In the genomic region with DNA sequence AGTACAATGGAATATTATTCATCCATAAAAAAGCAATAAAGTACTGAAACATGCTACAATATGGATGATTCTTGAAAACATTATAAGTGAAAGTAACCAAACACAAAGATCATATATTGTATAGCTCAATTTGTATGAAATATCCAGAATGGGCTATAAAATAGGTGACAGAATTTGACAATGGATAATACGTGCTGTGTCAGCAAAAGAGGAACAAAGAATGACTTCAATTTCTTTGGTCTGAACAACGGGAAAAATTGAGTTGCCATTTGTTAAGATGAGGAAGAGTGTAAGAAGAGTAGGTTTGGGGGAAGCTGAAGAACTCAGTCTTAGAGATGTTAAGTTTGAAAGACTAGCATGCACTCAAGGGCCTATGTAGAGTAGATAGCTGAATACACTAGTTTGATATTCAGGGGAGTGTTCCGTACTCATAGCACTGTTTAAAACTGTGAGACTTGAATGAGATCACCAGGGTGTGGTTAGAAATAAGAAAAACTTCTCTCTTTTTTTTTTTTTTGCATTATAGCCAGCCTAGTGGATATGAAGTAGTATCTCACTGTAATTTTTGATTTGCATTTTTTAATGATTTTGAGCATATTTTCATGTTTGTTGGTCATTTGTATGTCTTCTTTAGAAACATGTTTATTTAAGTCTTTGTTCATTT, we compare ENCODE assay signal across 14 cellular contexts.
DNase-seq lines count a peak whose midpoint lies in the region; ATAC-seq, FAIRE-seq and TF ChIP-seq lines count a peak whose summit lies in the region.
"Had no signal": no experiment of that assay in that cellular context is flagged by ENCODE, and none has a peak within 500 bp of the region (broad histone marks: within the 10 kb centered on the region; RNA-seq: fewer than 3 reads in every experiment).

No MANE protein-coding gene starts in this region.

- H3K27ac Mint-ChIP-seq in activated T-helper 1 cell treated with anti-CD3 and anti-CD28 coated beads, Interleukin-12 subunit alpha, Interleukin-12 subunit beta, Interleukin-2, Interleukin-4 antibody, amounts not matched to agents 30 ng/mL and 10 ng/mL and 1 ng/mL, durations not matched to agents 14 hours and 24 hours and 36 hours, result no peak overlapping the region
- no peak overlapping the region for H3K27ac Mint-ChIP-seq in activated CD4-positive, alpha-beta T cell treated with anti-CD3 and anti-CD28 coated beads, Interleukin-2, amount 10 ng/mL, durations not matched to agents 7 days and 5 days
- H3K27ac Mint-ChIP-seq: B cell; CD4-positive, alpha-beta memory T cell; HFFc6 had no signal

- no peaks in the 10 kb centered on the region for H3K4me1 ChIP-seq in A549

- TF ChIP-seq CTCF in A549 (IDR thresholded peaks at IDR 0.05) (no peak), bronchial epithelial cell (IDR thresholded peaks at IDR 0.05; ENCODE audit: insufficient read depth, low read length, severe bottlenecking) (no peak), fibroblast of the aortic adventitia (IDR thresholded peaks at IDR 0.05; ENCODE audit: insufficient read depth, low read length) (no peak)

- intact Hi-C loops in activated T-helper 1 cell treated with anti-CD3 and anti-CD28 coated beads, Interleukin-12 subunit alpha, Interleukin-12 subunit beta, Interleukin-2, Interleukin-4 antibody, amounts not matched to agents 30 ng/mL and 10 ng/mL and 1 ng/mL, durations not matched to agents 14 hours and 24 hours and 36 hours (cut with micrococcal nuclease), result no loop called here

- H3K4me1 Mint-ChIP-seq in activated T-helper 1 cell treated with anti-CD3 and anti-CD28 coated beads, Interleukin-12 subunit alpha, Interleukin-12 subunit beta, Interleukin-2, Interleukin-4 antibody, amounts not matched to agents 30 ng/mL and 10 ng/mL and 1 ng/mL, durations not matched to agents 14 hours and 24 hours and 36 hours (ENCODE audit: low read depth), result no peaks in the 10 kb centered on the region
- H3K4me1 Mint-ChIP-seq in activated CD4-positive, alpha-beta T cell treated with anti-CD3 and anti-CD28 coated beads, Interleukin-2, amount 10 ng/mL, durations not matched to agents 7 days and 5 days, result no peaks in the 10 kb centered on the region
- H3K4me1 Mint-ChIP-seq: B cell; CD4-positive, alpha-beta memory T cell had no signal

- DNase-seq in A549 (ENCODE audit: low read depth in 1 of 2, low spot score in 1 of 2) (no peak), HT1080 (ENCODE audit: low read depth) (peak; percentile 3), bronchial epithelial cell (ENCODE audit: low read depth) (peak; percentile 62), fibroblast of the aortic adventitia (ENCODE audit: low read depth) (peak; percentile 8), NCI-H774 (lab: John Stamatoyannopoulos, UW) (no peak)
- DNase-seq in activated T-helper 1 cell treated with anti-CD3 and anti-CD28 coated beads, Interleukin-12 subunit alpha, Interleukin-12 subunit beta, Interleukin-2, Interleukin-4 antibody, amounts not matched to agents 30 ng/mL and 10 ng/mL and 1 ng/mL, durations not matched to agents 14 hours and 24 hours and 36 hours (ENCODE audit: low spot score), result no peak
- no peak for DNase-seq in activated CD4-positive, alpha-beta T cell treated with anti-CD3 and anti-CD28 coated beads, Interleukin-2, amount 10 ng/mL, durations not matched to agents 7 days and 5 days
- DNase-seq: C1 segment of cervical spinal cord; CD4-positive, alpha-beta memory T cell; DMS79; HCEC 1CT; HFFc6 had no signal

- H3K36me3 ChIP-seq in bronchial epithelial cell (ENCODE audit: control insufficient read depth, insufficient read depth, low read length), result no peaks in the 10 kb centered on the region

- no peak for TF ChIP-seq RAD21 in A549 (conservative IDR thresholded peaks at IDR 0.05 in 1 of 2, IDR thresholded peaks at IDR 0.05 in 1 of 2)

- FAIRE-seq in A549 (lab: Jason Lieb, UNC), result no peak
- FAIRE-seq in bronchial epithelial cell (lab: Jason Lieb, UNC), result no peak
- FAIRE-seq: GM12878 had no signal

- no peak for TF ChIP-seq POLR2A in A549 (IDR thresholded peaks at IDR 0.05; ENCODE audit: low read length)

- H3K9me3 ChIP-seq in A549, result no peaks in the 10 kb centered on the region

- TF ChIP-seq EP300 in A549 (IDR thresholded peaks at IDR 0.05), result no peak

- POLR2A ChIA-PET in A549 (lab: Yijun Ruan, JAX), result no interaction called here
- POLR2A ChIA-PET in activated CD4-positive, alpha-beta T cell treated with anti-CD3 and anti-CD28 coated beads, Interleukin-2, amount 10 ng/mL, durations not matched to agents 7 days and 5 days (lab: Charles Lee), result no interaction called here

- ATAC-seq in A549, result no peak
- ATAC-seq: GM12878 had no signal

- CTCF ChIA-PET in A549 (lab: Yijun Ruan, JAX), result no interaction called here
- CTCF ChIA-PET in activated CD4-positive, alpha-beta T cell treated with anti-CD3 and anti-CD28 coated beads, Interleukin-2, amount 10 ng/mL, durations not matched to agents 7 days and 5 days (lab: Charles Lee), result no interaction called here

- H3K36me3 Mint-ChIP-seq in activated T-helper 1 cell treated with anti-CD3 and anti-CD28 coated beads, Interleukin-12 subunit alpha, Interleukin-12 subunit beta, Interleukin-2, Interleukin-4 antibody, amounts not matched to agents 30 ng/mL and 10 ng/mL and 1 ng/mL, durations not matched to agents 14 hours and 24 hours and 36 hours (ENCODE audit: low read depth), result no peaks in the 10 kb centered on the region
- no peaks in the 10 kb centered on the region for H3K36me3 Mint-ChIP-seq in activated CD4-positive, alpha-beta T cell treated with anti-CD3 and anti-CD28 coated beads, Interleukin-2, amount 10 ng/mL, durations not matched to agents 7 days and 5 days (ENCODE audit: low read depth)
- H3K36me3 Mint-ChIP-seq: CD4-positive, alpha-beta memory T cell had no signal

- H3K9me3 Mint-ChIP-seq in activated T-helper 1 cell treated with anti-CD3 and anti-CD28 coated beads, Interleukin-12 subunit alpha, Interleukin-12 subunit beta, Interleukin-2, Interleukin-4 antibody, amounts not matched to agents 30 ng/mL and 10 ng/mL and 1 ng/mL, durations not matched to agents 14 hours and 24 hours and 36 hours, result peaks cover 7% of the 10 kb centered on the region
- H3K9me3 Mint-ChIP-seq in activated CD4-positive, alpha-beta T cell treated with anti-CD3 and anti-CD28 coated beads, Interleukin-2, amount 10 ng/mL, durations not matched to agents 7 days and 5 days, result peaks cover 9% of the 10 kb centered on the region

- no peak overlapping the region for H3K4me3 Mint-ChIP-seq in activated T-helper 1 cell treated with anti-CD3 and anti-CD28 coated beads, Interleukin-12 subunit alpha, Interleukin-12 subunit beta, Interleukin-2, Interleukin-4 antibody, amounts not matched to agents 30 ng/mL and 10 ng/mL and 1 ng/mL, durations not matched to agents 14 hours and 24 hours and 36 hours
- no peak overlapping the region for H3K4me3 Mint-ChIP-seq in activated CD4-positive, alpha-beta T cell treated with anti-CD3 and anti-CD28 coated beads, Interleukin-2, amount 10 ng/mL, durations not matched to agents 7 days and 5 days
- H3K4me3 Mint-ChIP-seq: B cell; CD4-positive, alpha-beta memory T cell; HFFc6 had no signal

- H3K27me3 ChIP-seq in bronchial epithelial cell (ENCODE audit: control insufficient read depth, insufficient read depth, low read length), result no peaks in the 10 kb centered on the region

- H3K4me3 ChIP-seq in A549 (no peak overlapping the region), bronchial epithelial cell (ENCODE audit: low read depth, low read length) (no peak overlapping the region), fibroblast of the aortic adventitia (ENCODE audit: low read depth, low read length) (no peak overlapping the region)
- H3K4me3 ChIP-seq: GM12878 had no signal

- H3K4me2 ChIP-seq in A549, result no peak overlapping the region

- H3K27me3 Mint-ChIP-seq in activated T-helper 1 cell treated with anti-CD3 and anti-CD28 coated beads, Interleukin-12 subunit alpha, Interleukin-12 subunit beta, Interleukin-2, Interleukin-4 antibody, amounts not matched to agents 30 ng/mL and 10 ng/mL and 1 ng/mL, durations not matched to agents 14 hours and 24 hours and 36 hours (ENCODE audit: insufficient read depth), result no peaks in the 10 kb centered on the region
- H3K27me3 Mint-ChIP-seq in activated CD4-positive, alpha-beta T cell treated with anti-CD3 and anti-CD28 coated beads, Interleukin-2, amount 10 ng/mL, durations not matched to agents 7 days and 5 days, result no peaks in the 10 kb centered on the region
- H3K27me3 Mint-ChIP-seq: B cell; CD4-positive, alpha-beta memory T cell had no signal

- WGBS in A549 (ENCODE audit: missing lambda C conversion rate), result 45% methylated on average over 3 of the region's 3 CpGs

- no peak overlapping the region for H3K27ac ChIP-seq in A549

TF ChIP-seq in A549, 52 proteins besides CTCF, POLR2A, EP300 and RAD21:
- TF ChIP-seq CHD4 (IDR thresholded peaks at IDR 0.05; ENCODE audit: borderline replicate concordance) (no peak), MAFK (IDR thresholded peaks at IDR 0.05; ENCODE audit: partially characterized antibody) (peak; percentile 94)

Comparison
In these comparisons a context has a peak if more than half of its experiments do, and no peak if none do; other contexts are left out.
1. DNase-seq: peak in HT1080 (single experiment), bronchial epithelial cell (single experiment) and fibroblast of the aortic adventitia (single experiment); none in A549 (0 of 2), activated T-helper 1 cell treated with anti-CD3 and anti-CD28 coated beads, Interleukin-12 subunit alpha, Interleukin-12 subunit beta, Interleukin-2, Interleukin-4 antibody, amounts not matched to agents 30 ng/mL and 10 ng/mL and 1 ng/mL, durations not matched to agents 14 hours and 24 hours and 36 hours (single experiment), NCI-H774 (single experiment) and activated CD4-positive, alpha-beta T cell treated with anti-CD3 and anti-CD28 coated beads, Interleukin-2, amount 10 ng/mL, durations not matched to agents 7 days and 5 days (single experiment).